In the genomic region with DNA sequence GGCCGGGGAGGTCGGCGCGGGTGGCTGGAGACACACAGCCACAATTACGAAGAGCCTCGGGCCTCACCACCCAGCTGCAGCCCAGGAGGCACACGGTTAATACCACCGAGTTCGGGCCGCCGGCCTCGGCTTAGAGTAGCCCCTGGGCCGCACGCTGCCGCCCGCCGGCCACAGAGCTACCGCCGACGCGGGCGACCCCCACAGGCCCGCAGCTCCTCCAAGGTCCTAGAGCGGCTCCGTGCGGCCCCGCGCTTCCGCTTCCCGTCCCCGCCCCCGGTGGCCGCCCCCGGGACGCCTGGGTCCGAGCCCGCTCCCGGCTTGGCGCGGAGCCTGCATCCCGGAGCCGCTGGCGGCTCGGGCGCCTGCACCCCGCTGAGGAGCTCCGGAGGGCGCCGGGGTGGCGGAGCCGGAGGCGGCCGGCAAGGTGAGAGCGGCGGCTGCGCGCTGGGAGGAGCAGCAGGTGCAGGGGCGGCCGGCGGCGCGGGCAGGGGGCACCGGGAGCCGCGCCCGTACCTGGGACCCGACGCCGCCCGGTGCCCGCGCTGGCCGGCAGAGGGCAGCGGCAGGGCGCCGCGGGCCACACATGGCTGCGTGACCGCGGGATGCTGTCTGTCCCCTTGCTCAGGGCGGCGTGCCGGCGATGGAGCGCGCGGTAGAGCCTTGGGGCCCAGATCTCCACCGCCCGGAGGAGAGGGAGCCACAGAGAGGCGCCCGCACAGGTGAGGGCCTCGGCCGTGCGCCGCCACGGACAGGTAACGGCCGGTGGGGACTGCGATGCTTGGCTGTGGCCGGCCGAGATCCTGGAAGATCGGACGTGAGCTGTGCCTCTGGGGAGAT, we compare ENCODE assay signal across 8 cellular contexts. TPM values are rescaled to one million over a fixed set of nuclear protein-coding genes. Genes with fewer than 3 reads are reported as not detected.
DNase-seq lines count a peak whose midpoint lies in the region; ATAC-seq and TF ChIP-seq lines count a peak whose summit lies in the region.

A gene (plus strand): TSS at position 266 of the 837 bp plus-strand sequence. CDS start 375 bp downstream, at position 641.

- peak within 1 kb of the TSS; percentile 58 to 99 (median 85) for H3K4me3 ChIP-seq in heart left ventricle
- peak within 1 kb of the TSS; percentile 78 for H3K4me3 ChIP-seq in ovary

- 0 to 1% (median 0%) methylated on average over 33 to 103 of the region's 103 CpGs for WGBS in heart left ventricle, 4 donors
- WGBS in ovary, 3 donors, result 0% methylated on average over 14 to 103 of the region's 103 CpGs

- TF ChIP-seq EP300 in ovary (IDR thresholded peaks at IDR 0.05), result no peak

- H3K27me3 ChIP-seq in heart left ventricle (no peaks in the 10 kb centered on the region), ovary (no peaks in the 10 kb centered on the region)

- intact Hi-C loops in heart left ventricle (cut with DNase I) (loop anchor here in 4 of 10 donors (1.0 to 5.0 kb wide), 3 partner anchors 17 to 38 kb away; a partner anchor contains a TSS), ovary (cut with DNase I) (loop anchor here in 1 of 4 donors (10.0 kb wide), 1 partner anchor 301 kb away; a partner anchor contains a TSS)

- TF ChIP-seq POLR2A in heart left ventricle (IDR thresholded peaks at IDR 0.05) (peak in 1 of 2 donors; percentile 47), ovary (IDR thresholded peaks at IDR 0.05) (no peak)

- no peaks in the 10 kb centered on the region for H3K9me3 ChIP-seq in heart left ventricle
- no peaks in the 10 kb centered on the region for H3K9me3 ChIP-seq in ovary

- H3K4me1 ChIP-seq in heart left ventricle (peaks cover 5 to 36% (median 21%) of the 10 kb centered on the region in 12 donors), ovary (ENCODE audit: insufficient read depth) (peaks cover 2% of the 10 kb centered on the region)

- DNase-seq in GM03348 (ENCODE audit: low spot score), result peak; percentile 93
- peak; percentile 84 for DNase-seq in HCEC 1CT
- DNase-seq in NCI-H1048 (lab: John Stamatoyannopoulos, UW), result peak; percentile 47
- peak; percentile 50 for DNase-seq in SKM-1 (lab: John Stamatoyannopoulos, UW; ENCODE audit: unreplicated experiment)
- DNase-seq in amniotic stem cell (lab: John Stamatoyannopoulos, UW), result peak; percentile 45
- peak; percentile 89 to 94 (median 92) for DNase-seq in heart left ventricle
- peak; percentile 82 to 92 (median 84) for DNase-seq in ovary
- DNase-seq in KG1 (lab: John Stamatoyannopoulos, UW), result no peak

- peak in 8 of 12 donors; percentile 20 to 56 (median 41) for TF ChIP-seq CTCF in heart left ventricle (IDR thresholded peaks at IDR 0.05)
- peak; percentile 5 to 61 (median 8) for TF ChIP-seq CTCF in ovary (IDR thresholded peaks at IDR 0.05)

- ATAC-seq in heart left ventricle, result peak; percentile 93 to 98 (median 98)

- H3K36me3 ChIP-seq in heart left ventricle (peaks cover 0 to 19% (median 6%) of the 10 kb centered on the region in 9 donors), ovary (no peaks in the 10 kb centered on the region)

- peak within 1 kb of the TSS; percentile 67 to 91 (median 84) for H3K27ac ChIP-seq in heart left ventricle
- H3K27ac ChIP-seq in ovary, result no peak within 1 kb of the TSS

RNA-seq across cellular contexts. Expression of the gene that starts here (rescaled TPM):
- total RNA-seq in heart left ventricle (10 to 100 TPM in 1 of 9 donors, 1 to 10 TPM in 8; 4.1 to 10.3 (median 5.9) TPM), ovary (1 to 10 TPM; 6.2 to 9.8 (median 6.7) TPM)
- polyA plus RNA-seq in heart left ventricle (10 to 100 TPM in 1 of 2 donors, 1 to 10 TPM in 1; 3.1 to 11.0 TPM), ovary (1 to 10 TPM; 2.7 to 4.8 TPM)

Comparison
In these comparisons a context has a peak if more than half of its experiments do, and no peak if none do; other contexts are left out.
1. H3K27ac ChIP-seq: peak in heart left ventricle (12 of 12); none in ovary (0 of 2).